ENCODE assay signal across 8 cellular contexts in genomic region chr9:72524820-72525539, GRCh38. TPM values are rescaled to one million over a fixed set of nuclear protein-coding genes. Genes with fewer than 3 reads are reported as not detected.
DNase-seq lines count a peak whose midpoint lies in the region; ATAC-seq, FAIRE-seq and TF ChIP-seq lines count a peak whose summit lies in the region.

No MANE protein-coding gene starts in this region.

- DNase-seq in AG09309 (ENCODE audit: low read depth) (peak; percentile 97), HTR-8/SVneo (ENCODE audit: insufficient read length, low spot score) (peak; percentile 84), astrocyte of the hippocampus (ENCODE audit: low read depth, low spot score) (peak; percentile 94), left colon (peak; percentile 18 to 65), stromal cell of bone marrow (ENCODE audit: low read depth) (peak; percentile 88), nucleus accumbens (lab: John Stamatoyannopoulos, UW) (no peak), G401 (ENCODE audit: low spot score) (no peak)

- intact Hi-C loops in left colon (cut with DNase I, micrococcal nuclease), result no loop called here

- in situ Hi-C loops in G401 (cut with HindIII; ENCODE audit: low sequenced_read_pairs), result no loop called here

- ATAC-seq in GM18870 (IDR thresholded peaks at IDR 0.05; ENCODE audit: unreplicated experiment) (peak; percentile 42), left colon (peak; percentile 89)

- no peak overlapping the region for H3K4me3 ChIP-seq in AG09309 (ENCODE audit: control insufficient read depth, low read depth, low read length)

- peak; percentile 91 for FAIRE-seq in HTR-8/SVneo (lab: Jason Lieb, UNC)

- TF ChIP-seq CTCF in AG09309 (IDR thresholded peaks at IDR 0.05; ENCODE audit: control insufficient read depth, insufficient read depth, low read depth, low read length, missing control alignments), result no peak

RNA-seq across cellular contexts. Expression of gene TMC1, which starts 3.6 kb away (rescaled TPM):
- total RNA-seq in left colon, result under 1 TPM; 0.28 to 0.40 TPM
- not detected in 2 replicates for total RNA-seq in G401 (2014; rRNA removed; shearing (Covaris generic))

Comparison
In these comparisons a context has a peak if more than half of its experiments do, and no peak if none do; other contexts are left out.
1. DNase-seq: peak in AG09309 (single experiment), HTR-8/SVneo (single experiment), astrocyte of the hippocampus (single experiment), left colon (2 of 2) and stromal cell of bone marrow (single experiment); none in nucleus accumbens (0 of 56) and G401 (single experiment).